ENCODE assay signal across 1 cellular context in the genomic region with DNA sequence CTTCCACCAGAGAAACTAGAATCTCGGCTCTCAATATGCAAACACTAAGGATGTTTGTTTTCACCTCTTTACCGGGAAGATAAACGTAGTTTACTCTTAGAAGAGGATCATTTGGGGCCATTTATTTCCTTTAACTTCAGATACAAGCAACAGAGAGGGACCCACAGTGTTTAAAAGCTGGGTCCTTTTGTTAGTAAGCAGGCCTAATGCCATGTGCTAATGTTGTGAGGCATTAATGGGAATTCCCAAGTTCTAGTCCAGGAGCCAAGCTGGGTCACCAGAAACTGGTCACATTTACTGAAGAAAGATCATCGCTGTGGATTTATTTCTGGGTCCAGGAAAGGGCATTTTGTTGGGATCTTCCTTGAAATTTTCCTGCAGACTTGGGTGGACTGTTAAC.
TF ChIP-seq lines count a peak whose summit lies in the region.

No MANE protein-coding gene starts in this region.

TF ChIP-seq in GM23338, 12 proteins besides CTCF, POLR2A, EP300 and RAD21:
- TF ChIP-seq, protein P1, sequence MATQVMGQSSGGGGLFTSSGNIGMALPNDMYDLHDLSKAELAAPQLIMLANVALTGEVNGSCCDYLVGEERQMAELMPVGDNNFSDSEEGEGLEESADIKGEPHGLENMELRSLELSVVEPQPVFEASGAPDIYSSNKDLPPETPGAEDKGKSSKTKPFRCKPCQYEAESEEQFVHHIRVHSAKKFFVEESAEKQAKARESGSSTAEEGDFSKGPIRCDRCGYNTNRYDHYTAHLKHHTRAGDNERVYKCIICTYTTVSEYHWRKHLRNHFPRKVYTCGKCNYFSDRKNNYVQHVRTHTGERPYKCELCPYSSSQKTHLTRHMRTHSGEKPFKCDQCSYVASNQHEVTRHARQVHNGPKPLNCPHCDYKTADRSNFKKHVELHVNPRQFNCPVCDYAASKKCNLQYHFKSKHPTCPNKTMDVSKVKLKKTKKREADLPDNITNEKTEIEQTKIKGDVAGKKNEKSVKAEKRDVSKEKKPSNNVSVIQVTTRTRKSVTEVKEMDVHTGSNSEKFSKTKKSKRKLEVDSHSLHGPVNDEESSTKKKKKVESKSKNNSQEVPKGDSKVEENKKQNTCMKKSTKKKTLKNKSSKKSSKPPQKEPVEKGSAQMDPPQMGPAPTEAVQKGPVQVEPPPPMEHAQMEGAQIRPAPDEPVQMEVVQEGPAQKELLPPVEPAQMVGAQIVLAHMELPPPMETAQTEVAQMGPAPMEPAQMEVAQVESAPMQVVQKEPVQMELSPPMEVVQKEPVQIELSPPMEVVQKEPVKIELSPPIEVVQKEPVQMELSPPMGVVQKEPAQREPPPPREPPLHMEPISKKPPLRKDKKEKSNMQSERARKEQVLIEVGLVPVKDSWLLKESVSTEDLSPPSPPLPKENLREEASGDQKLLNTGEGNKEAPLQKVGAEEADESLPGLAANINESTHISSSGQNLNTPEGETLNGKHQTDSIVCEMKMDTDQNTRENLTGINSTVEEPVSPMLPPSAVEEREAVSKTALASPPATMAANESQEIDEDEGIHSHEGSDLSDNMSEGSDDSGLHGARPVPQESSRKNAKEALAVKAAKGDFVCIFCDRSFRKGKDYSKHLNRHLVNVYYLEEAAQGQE (IDR thresholded peaks at IDR 0.05; ENCODE audit: unreplicated experiment): no peak
- TF ChIP-seq POLR2AphosphoS5 (IDR thresholded peaks at IDR 0.05; ENCODE audit: low read depth): no peak
- no peak for TF ChIP-seq EZH2 (IDR thresholded peaks at IDR 0.05; ENCODE audit: low read depth, unreplicated experiment)
- no peak for TF ChIP-seq CREB1 (CRISPR knock-in tag; IDR thresholded peaks at IDR 0.05; ENCODE audit: low read depth)
- no peak for TF ChIP-seq JUNB (IDR thresholded peaks at IDR 0.05; ENCODE audit: unreplicated experiment)
- TF ChIP-seq, protein P2, sequence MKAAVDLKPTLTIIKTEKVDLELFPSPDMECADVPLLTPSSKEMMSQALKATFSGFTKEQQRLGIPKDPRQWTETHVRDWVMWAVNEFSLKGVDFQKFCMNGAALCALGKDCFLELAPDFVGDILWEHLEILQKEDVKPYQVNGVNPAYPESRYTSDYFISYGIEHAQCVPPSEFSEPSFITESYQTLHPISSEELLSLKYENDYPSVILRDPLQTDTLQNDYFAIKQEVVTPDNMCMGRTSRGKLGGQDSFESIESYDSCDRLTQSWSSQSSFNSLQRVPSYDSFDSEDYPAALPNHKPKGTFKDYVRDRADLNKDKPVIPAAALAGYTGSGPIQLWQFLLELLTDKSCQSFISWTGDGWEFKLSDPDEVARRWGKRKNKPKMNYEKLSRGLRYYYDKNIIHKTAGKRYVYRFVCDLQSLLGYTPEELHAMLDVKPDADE (IDR thresholded peaks at IDR 0.05): no peak
- no peak for TF ChIP-seq ZNF114 (CRISPR knock-in tag; IDR thresholded peaks at IDR 0.05)
- TF ChIP-seq, protein P3, sequence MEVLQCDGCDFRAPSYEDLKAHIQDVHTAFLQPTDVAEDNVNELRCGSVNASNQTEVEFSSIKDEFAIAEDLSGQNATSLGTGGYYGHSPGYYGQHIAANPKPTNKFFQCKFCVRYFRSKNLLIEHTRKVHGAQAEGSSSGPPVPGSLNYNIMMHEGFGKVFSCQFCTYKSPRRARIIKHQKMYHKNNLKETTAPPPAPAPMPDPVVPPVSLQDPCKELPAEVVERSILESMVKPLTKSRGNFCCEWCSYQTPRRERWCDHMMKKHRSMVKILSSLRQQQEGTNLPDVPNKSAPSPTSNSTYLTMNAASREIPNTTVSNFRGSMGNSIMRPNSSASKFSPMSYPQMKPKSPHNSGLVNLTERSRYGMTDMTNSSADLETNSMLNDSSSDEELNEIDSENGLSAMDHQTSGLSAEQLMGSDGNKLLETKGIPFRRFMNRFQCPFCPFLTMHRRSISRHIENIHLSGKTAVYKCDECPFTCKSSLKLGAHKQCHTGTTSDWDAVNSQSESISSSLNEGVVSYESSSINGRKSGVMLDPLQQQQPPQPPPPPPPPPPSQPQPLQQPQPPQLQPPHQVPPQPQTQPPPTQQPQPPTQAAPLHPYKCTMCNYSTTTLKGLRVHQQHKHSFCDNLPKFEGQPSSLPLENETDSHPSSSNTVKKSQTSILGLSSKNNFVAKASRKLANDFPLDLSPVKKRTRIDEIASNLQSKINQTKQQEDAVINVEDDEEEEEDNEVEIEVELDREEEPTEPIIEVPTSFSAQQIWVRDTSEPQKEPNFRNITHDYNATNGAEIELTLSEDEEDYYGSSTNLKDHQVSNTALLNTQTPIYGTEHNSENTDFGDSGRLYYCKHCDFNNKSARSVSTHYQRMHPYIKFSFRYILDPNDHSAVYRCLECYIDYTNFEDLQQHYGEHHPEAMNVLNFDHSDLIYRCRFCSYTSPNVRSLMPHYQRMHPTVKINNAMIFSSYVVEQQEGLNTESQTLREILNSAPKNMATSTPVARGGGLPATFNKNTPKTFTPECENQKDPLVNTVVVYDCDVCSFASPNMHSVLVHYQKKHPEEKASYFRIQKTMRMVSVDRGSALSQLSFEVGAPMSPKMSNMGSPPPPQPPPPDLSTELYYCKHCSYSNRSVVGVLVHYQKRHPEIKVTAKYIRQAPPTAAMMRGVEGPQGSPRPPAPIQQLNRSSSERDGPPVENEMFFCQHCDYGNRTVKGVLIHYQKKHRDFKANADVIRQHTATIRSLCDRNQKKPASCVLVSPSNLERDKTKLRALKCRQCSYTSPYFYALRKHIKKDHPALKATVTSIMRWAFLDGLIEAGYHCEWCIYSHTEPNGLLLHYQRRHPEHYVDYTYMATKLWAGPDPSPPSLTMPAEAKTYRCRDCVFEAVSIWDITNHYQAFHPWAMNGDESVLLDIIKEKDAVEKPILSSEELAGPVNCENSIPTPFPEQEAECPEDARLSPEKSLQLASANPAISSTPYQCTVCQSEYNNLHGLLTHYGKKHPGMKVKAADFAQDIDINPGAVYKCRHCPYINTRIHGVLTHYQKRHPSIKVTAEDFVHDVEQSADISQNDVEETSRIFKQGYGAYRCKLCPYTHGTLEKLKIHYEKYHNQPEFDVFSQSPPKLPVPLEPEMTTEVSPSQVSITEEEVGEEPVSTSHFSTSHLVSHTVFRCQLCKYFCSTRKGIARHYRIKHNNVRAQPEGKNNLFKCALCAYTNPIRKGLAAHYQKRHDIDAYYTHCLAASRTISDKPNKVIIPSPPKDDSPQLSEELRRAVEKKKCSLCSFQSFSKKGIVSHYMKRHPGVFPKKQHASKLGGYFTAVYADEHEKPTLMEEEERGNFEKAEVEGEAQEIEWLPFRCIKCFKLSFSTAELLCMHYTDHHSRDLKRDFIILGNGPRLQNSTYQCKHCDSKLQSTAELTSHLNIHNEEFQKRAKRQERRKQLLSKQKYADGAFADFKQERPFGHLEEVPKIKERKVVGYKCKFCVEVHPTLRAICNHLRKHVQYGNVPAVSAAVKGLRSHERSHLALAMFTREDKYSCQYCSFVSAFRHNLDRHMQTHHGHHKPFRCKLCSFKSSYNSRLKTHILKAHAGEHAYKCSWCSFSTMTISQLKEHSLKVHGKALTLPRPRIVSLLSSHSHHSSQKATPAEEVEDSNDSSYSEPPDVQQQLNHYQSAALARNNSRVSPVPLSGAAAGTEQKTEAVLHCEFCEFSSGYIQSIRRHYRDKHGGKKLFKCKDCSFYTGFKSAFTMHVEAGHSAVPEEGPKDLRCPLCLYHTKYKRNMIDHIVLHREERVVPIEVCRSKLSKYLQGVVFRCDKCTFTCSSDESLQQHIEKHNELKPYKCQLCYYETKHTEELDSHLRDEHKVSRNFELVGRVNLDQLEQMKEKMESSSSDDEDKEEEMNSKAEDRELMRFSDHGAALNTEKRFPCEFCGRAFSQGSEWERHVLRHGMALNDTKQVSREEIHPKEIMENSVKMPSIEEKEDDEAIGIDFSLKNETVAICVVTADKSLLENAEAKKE (CRISPR knock-in tag; IDR thresholded peaks at IDR 0.05): no peak
- no peak for TF ChIP-seq STAT1 (IDR thresholded peaks at IDR 0.05; ENCODE audit: unreplicated experiment)
- TF ChIP-seq ZNF331 (CRISPR knock-in tag; IDR thresholded peaks at IDR 0.05; ENCODE audit: low read depth): no peak
- no peak for TF ChIP-seq EZH2phosphoT487 (IDR thresholded peaks at IDR 0.05; ENCODE audit: unreplicated experiment)
- TF ChIP-seq NANOG (IDR thresholded peaks at IDR 0.05; ENCODE audit: borderline replicate concordance): no peak
TF ChIP-seq in GM23338: peak in this region for 0.
